8 cellular contexts compared by ENCODE assay signal in the genomic region with DNA sequence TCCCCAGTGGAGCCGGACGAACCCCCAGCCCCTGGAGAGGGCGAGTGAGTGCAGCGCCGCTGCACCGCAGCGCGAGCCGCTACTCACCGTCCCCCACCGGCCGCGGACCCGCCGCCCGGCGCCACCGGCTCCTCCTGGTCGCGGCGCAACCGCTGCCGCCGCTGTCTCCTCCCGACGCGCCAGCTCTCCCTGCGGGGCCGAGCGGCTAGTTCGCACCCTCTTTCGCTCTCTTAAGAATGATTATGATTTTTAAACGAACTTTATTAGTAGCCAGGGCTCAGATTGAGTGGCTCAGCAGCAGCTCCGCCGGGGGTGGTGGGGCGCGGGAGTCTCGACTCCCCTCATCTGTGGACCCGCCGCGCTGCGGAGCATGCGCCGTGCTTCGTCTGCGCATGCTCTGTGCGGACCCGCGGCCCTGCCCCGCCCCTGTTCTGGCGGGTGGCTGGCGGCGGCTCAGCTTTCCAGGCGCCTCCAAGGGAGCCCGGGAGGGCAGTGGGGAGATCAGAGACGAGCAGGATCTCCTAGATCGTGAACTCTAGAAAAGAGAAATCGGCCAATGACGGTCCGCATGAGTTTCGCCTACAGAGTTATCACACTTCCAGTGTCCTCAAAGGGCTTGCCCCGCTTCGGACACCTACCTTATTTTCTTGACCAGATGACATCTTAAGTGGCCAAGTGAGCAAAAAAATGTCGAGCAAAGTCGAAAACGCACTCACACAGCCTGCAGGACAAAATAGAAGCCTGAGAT. TPM values are rescaled to one million over a fixed set of nuclear protein-coding genes. Genes with fewer than 3 reads are reported as not detected.
A peak's percentile ranks its signal among the peaks of the same experiment; 100 is the strongest.
DNase-seq lines count a peak whose midpoint lies in the region; ATAC-seq and TF ChIP-seq lines count a peak whose summit lies in the region.

A gene (minus strand): TSS at position 372 of the 748 bp plus-strand sequence. CDS start 11,927 bp downstream, outside the sequence.

- H3K4me1 ChIP-seq in liver (ENCODE audit: control insufficient read depth in 4 of 4, insufficient read depth in 4 of 4, low read length in 3 of 4): peaks cover 2 to 13% (median 8%) of the 10 kb centered on the region in 4 donors

- DNase-seq in CD14-positive monocyte (ENCODE audit: low spot score) (peak; percentile 48), NCI-H524 treated with DMSO at 0.1 percent for 48 hours (lab: John Stamatoyannopoulos, UW) (peak; percentile 25), dorsolateral prefrontal cortex (peak; percentile 67 to 93 (median 72))
- DNase-seq in activated CD4-positive, alpha-beta T cell treated with anti-CD3 and anti-CD28 coated beads, Interleukin-2, amount 50 U/mL, for 24 hours (ENCODE audit: low read depth in 1 of 2, low spot score in 1 of 2): peak; percentile 62 to 80
- DNase-seq in stimulated activated CD4-positive, alpha-beta T cell treated with anti-CD3 and anti-CD28 coated beads, Interleukin-4, amount 100 ng/mL, for 1 hour: peak; percentile 79

- peak in 1 of 2 donors; percentile 18 for TF ChIP-seq RAD21 in liver (IDR thresholded peaks at IDR 0.05)

- H3K27ac ChIP-seq in dorsolateral prefrontal cortex (peak within 1 kb of the TSS; percentile 7 to 93 (median 77)), liver (ENCODE audit: low read depth in 1 of 2, low read length in 2 of 2) (peak within 1 kb of the TSS; percentile 46 to 74)

- no peaks in the 10 kb centered on the region for H3K36me3 ChIP-seq in liver (ENCODE audit: control insufficient read depth in 4 of 4, insufficient read depth in 3 of 4, low read depth in 1 of 4, low read length in 3 of 4)

- ATAC-seq in GM19324 (IDR thresholded peaks at IDR 0.05; ENCODE audit: low FRiP score, unreplicated experiment): peak; percentile 95
- ATAC-seq in HG03457 (IDR thresholded peaks at IDR 0.05; ENCODE audit: unreplicated experiment): peak; percentile 71

- WGBS in liver: under 1% methylated on average over 66 of the region's 66 CpGs

- intact Hi-C loops in CD14-positive monocyte (cut with micrococcal nuclease) (no loop called here), dorsolateral prefrontal cortex (cut with DNase I) (loop anchor here (2.0 kb wide), 1 partner anchor 49 kb away; a partner anchor contains a TSS)

- peak within 1 kb of the TSS; percentile 33 to 76 for H3K9ac ChIP-seq in liver (ENCODE audit: low read depth in 1 of 2, low read length in 2 of 2)

- H3K27ac Mint-ChIP-seq in CD14-positive monocyte: peak within 1 kb of the TSS in 6 of 7 donors; percentile 72 to 91 (median 82)

- H3K27me3 ChIP-seq in dorsolateral prefrontal cortex: no peaks in the 10 kb centered on the region
- H3K27me3 ChIP-seq in liver (ENCODE audit: control insufficient read depth in 4 of 4, insufficient read depth in 4 of 4, low read length in 3 of 4): no peaks in the 10 kb centered on the region

- peak within 1 kb of the TSS; percentile 66 to 99 (median 92) for H3K4me3 ChIP-seq in dorsolateral prefrontal cortex
- H3K4me3 ChIP-seq in liver (ENCODE audit: low read depth in 1 of 3, low read length in 3 of 3): peak within 1 kb of the TSS; percentile 89 to 98 (median 92)

- no peaks in the 10 kb centered on the region for H3K9me3 ChIP-seq in liver (ENCODE audit: control insufficient read depth in 4 of 4, low read length in 3 of 4)

- peak within 1 kb of the TSS; percentile 99 to 100 for H3K4me3 Mint-ChIP-seq in CD14-positive monocyte

- no peaks in the 10 kb centered on the region for H3K9me3 Mint-ChIP-seq in CD14-positive monocyte

- no peak for TF ChIP-seq CTCF in CD14-positive monocyte (IDR thresholded peaks at IDR 0.05)
- TF ChIP-seq CTCF in dorsolateral prefrontal cortex (IDR thresholded peaks at IDR 0.05 in 54 of 56, conservative IDR thresholded peaks at IDR 0.05 in 2 of 56; ENCODE audit: low read depth in 1 of 56, partially characterized antibody in 56 of 56): peak in 29 of 56 donors; percentile 3 to 62 (median 24)
- no peak for TF ChIP-seq CTCF in liver (IDR thresholded peaks at IDR 0.05; ENCODE audit: low read depth, low read length, missing input control)

- H3K4me1 Mint-ChIP-seq in CD14-positive monocyte: peaks cover 20% of the 10 kb centered on the region

- peaks cover 14 to 25% (median 18%) of the 10 kb centered on the region in 3 donors for H3K27me3 Mint-ChIP-seq in CD14-positive monocyte (ENCODE audit: low read depth in 3 of 3)

- no peaks in the 10 kb centered on the region for H3K36me3 Mint-ChIP-seq in CD14-positive monocyte

TF ChIP-seq in liver, 16 proteins besides CTCF, POLR2A, EP300 and RAD21:
- TF ChIP-seq, protein P1, sequence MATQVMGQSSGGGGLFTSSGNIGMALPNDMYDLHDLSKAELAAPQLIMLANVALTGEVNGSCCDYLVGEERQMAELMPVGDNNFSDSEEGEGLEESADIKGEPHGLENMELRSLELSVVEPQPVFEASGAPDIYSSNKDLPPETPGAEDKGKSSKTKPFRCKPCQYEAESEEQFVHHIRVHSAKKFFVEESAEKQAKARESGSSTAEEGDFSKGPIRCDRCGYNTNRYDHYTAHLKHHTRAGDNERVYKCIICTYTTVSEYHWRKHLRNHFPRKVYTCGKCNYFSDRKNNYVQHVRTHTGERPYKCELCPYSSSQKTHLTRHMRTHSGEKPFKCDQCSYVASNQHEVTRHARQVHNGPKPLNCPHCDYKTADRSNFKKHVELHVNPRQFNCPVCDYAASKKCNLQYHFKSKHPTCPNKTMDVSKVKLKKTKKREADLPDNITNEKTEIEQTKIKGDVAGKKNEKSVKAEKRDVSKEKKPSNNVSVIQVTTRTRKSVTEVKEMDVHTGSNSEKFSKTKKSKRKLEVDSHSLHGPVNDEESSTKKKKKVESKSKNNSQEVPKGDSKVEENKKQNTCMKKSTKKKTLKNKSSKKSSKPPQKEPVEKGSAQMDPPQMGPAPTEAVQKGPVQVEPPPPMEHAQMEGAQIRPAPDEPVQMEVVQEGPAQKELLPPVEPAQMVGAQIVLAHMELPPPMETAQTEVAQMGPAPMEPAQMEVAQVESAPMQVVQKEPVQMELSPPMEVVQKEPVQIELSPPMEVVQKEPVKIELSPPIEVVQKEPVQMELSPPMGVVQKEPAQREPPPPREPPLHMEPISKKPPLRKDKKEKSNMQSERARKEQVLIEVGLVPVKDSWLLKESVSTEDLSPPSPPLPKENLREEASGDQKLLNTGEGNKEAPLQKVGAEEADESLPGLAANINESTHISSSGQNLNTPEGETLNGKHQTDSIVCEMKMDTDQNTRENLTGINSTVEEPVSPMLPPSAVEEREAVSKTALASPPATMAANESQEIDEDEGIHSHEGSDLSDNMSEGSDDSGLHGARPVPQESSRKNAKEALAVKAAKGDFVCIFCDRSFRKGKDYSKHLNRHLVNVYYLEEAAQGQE (IDR thresholded peaks at IDR 0.05): no peak
- peak; percentile 2 to 20 for TF ChIP-seq HNF4A (conservative IDR thresholded peaks at IDR 0.05)
- TF ChIP-seq YY1 (IDR thresholded peaks at IDR 0.05): peak; percentile 32

RNA-seq across cellular contexts. Expression of the gene that starts here (rescaled TPM):
- polyA plus RNA-seq in CD14-positive monocyte: under 1 TPM; 0.25 to 0.46 TPM
- total RNA-seq in dorsolateral prefrontal cortex: 10 to 100 TPM in 118 of 120 experiments, 1 to 10 TPM in 2; 7.9 to 20.9 (median 14.9) TPM
- total RNA-seq in liver: 1 to 10 TPM; 3.0 to 4.3 TPM
- polyA plus RNA-seq in liver: 1 to 10 TPM in 1 of 2 donors, under 1 TPM in 1; 0.60 to 1.7 TPM

Comparison
In these comparisons a context has a peak if more than half of its experiments do, and no peak if none do; other contexts are left out.
1. Peak in every context shown above with its lines: DNase-seq, ATAC-seq, H3K4me3 ChIP-seq and H3K27ac ChIP-seq.
2. Peak in DNase-seq in CD14-positive monocyte; RNA of the gene not detected or under 1 TPM.
3. DNase-seq: peak in every context shown above with its lines; median percentile 79 in stimulated activated CD4-positive, alpha-beta T cell treated with anti-CD3 and anti-CD28 coated beads, Interleukin-4, amount 100 ng/mL, for 1 hour; 72 in dorsolateral prefrontal cortex; 71 in activated CD4-positive, alpha-beta T cell treated with anti-CD3 and anti-CD28 coated beads, Interleukin-2, amount 50 U/mL, for 24 hours; 48 in CD14-positive monocyte; 25 in NCI-H524 treated with DMSO at 0.1 percent for 48 hours.
4. CTCF ChIP-seq: peak in dorsolateral prefrontal cortex (29 of 56); none in CD14-positive monocyte (single experiment) and liver (single experiment).
5. intact Hi-C loops: an anchor here in dorsolateral prefrontal cortex (2.0 kb wide); none called in CD14-positive monocyte.